ENCODE assay signal across 1 cellular context in genomic region chr17:9702916-9703780, GRCh38.
TF ChIP-seq lines count a peak whose summit lies in the region.

No MANE protein-coding gene starts in this region.

TF ChIP-seq in HepG2, 621 proteins besides CTCF, POLR2A, EP300 and RAD21 (continued from another document):
- TF ChIP-seq PAXIP1 (CRISPR knock-in tag; conservative IDR thresholded peaks at IDR 0.05), result no peak
- TF ChIP-seq ELF4 (CRISPR knock-in tag; IDR thresholded peaks at IDR 0.05; ENCODE audit: borderline replicate concordance), result no peak
- TF ChIP-seq ZNF350 (CRISPR knock-in tag; IDR thresholded peaks at IDR 0.05; ENCODE audit: borderline replicate concordance, low read depth), result no peak
- TF ChIP-seq ZNF414 (CRISPR knock-in tag; IDR thresholded peaks at IDR 0.05), result no peak
- TF ChIP-seq BRD4 (CRISPR knock-in tag; IDR thresholded peaks at IDR 0.05), result no peak
- no peak for TF ChIP-seq ZBTB26 (CRISPR knock-in tag; IDR thresholded peaks at IDR 0.05; ENCODE audit: borderline replicate concordance)
- no peak for TF ChIP-seq ZNF142 (CRISPR knock-in tag; IDR thresholded peaks at IDR 0.05)
- TF ChIP-seq HBP1 (CRISPR knock-in tag; IDR thresholded peaks at IDR 0.05; ENCODE audit: low read depth), result no peak
- TF ChIP-seq EEA1 (CRISPR knock-in tag; IDR thresholded peaks at IDR 0.05; ENCODE audit: borderline replicate concordance), result no peak
- TF ChIP-seq RAD51 (IDR thresholded peaks at IDR 0.05; ENCODE audit: borderline replicate concordance), result no peak
- TF ChIP-seq DNMT1 (CRISPR knock-in tag; IDR thresholded peaks at IDR 0.05), result no peak
TF ChIP-seq in HepG2: peak in this region for 0.
